Comparison of ENCODE assay signal across 29 cellular contexts in the genomic region with DNA sequence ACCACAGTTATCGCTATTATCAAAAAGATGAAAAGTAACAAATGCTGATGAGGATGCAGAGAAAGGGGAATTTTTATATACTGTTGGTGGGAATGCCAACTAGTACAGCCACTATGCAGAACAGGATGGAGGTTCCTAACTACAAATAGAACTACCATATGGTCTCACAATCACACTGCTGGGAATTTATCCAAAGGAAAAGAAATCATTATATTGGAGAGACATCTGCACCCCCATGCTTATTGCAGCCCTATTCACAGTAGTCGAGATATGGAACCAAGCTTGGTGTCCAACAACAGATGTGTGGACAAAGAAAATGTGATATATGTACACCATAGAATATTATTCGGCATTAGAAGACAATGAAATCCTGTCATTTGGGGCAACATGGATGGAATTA. TPM values are rescaled to one million over a fixed set of nuclear protein-coding genes. Genes with fewer than 3 reads are reported as not detected.
"Had no signal": no experiment of that assay in that cellular context is flagged by ENCODE, and none has a peak within 500 bp of the region (broad histone marks: within the 10 kb centered on the region; RNA-seq: fewer than 3 reads in every experiment).

No MANE protein-coding gene starts in this region.

- ATAC-seq: effector memory CD8-positive, alpha-beta T cell; gastrocnemius medialis; left cardiac atrium; natural killer cell had no signal

- DNase-seq: activated CD4-positive, alpha-beta memory T cell treated with anti-CD3 and anti-CD28 coated beads for 36 hours; activated CD4-positive, alpha-beta T cell treated with anti-CD3 and anti-CD28 coated beads for 48 hours; activated CD8-positive, alpha-beta memory T cell treated with anti-CD3 and anti-CD28 coated beads, Interleukin-2, amount 50 U/mL, for 4 hours; activated gamma-delta T cell; activated naive CD4-positive, alpha-beta T cell treated with anti-CD3 and anti-CD28 coated beads, Interleukin-2, amount 10 ng/mL, durations not matched to agents 7 days and 5 days; activated naive CD8-positive, alpha-beta T cell treated with anti-CD3 and anti-CD28 coated beads, Interleukin-2, amount 10 ng/mL, durations not matched to agents 7 days and 5 days; activated T-cell treated with anti-CD3 and anti-CD28 coated beads, Interleukin-2, amount 50 U/mL, for 1 hour; cortex of kidney; effector memory CD8-positive, alpha-beta T cell; erythroblast; gastrocnemius medialis; glutamatergic neuron; left cardiac atrium; natural killer cell; occipital lobe; stimulated activated CD4-positive, alpha-beta T cell treated with anti-CD3 and anti-CD28 coated beads, Interleukin-1b, Interleukin-23, amount 100 ng/mL, for 48 hours; stimulated activated naive CD4-positive, alpha-beta T cell; trophoblast cell had no signal

RNA-seq across cellular contexts. Expression of gene POU2AF2, which starts 19.7 kb away (rescaled TPM):
- total RNA-seq: activated CD4-positive, alpha-beta memory T cell treated with anti-CD3 and anti-CD28 coated beads for 36 hours; activated CD8-positive, alpha-beta memory T cell treated with anti-CD3 and anti-CD28 coated beads for 36 hours; activated naive CD8-positive, alpha-beta T cell treated with anti-CD3 and anti-CD28 coated beads, Interleukin-2, amount 10 ng/mL, durations not matched to agents 7 days and 5 days; activated T-helper 1 cell treated with anti-CD3 and anti-CD28 coated beads, Interleukin-12 subunit alpha, Interleukin-12 subunit beta, Interleukin-2, Interleukin-4 antibody, amounts not matched to agents 30 ng/mL and 10 ng/mL and 1 ng/mL, durations not matched to agents 14 hours and 24 hours and 36 hours; ascending aorta; cardiac muscle cell; chondrocyte; left cardiac atrium; lower leg skin; mononuclear cell; natural killer cell; occipital lobe; pulmonary artery endothelial cell; right atrium auricular region; smooth muscle cell; temporal lobe had no signal
